ENCODE assay signal across 26 cellular contexts in the genomic region with DNA sequence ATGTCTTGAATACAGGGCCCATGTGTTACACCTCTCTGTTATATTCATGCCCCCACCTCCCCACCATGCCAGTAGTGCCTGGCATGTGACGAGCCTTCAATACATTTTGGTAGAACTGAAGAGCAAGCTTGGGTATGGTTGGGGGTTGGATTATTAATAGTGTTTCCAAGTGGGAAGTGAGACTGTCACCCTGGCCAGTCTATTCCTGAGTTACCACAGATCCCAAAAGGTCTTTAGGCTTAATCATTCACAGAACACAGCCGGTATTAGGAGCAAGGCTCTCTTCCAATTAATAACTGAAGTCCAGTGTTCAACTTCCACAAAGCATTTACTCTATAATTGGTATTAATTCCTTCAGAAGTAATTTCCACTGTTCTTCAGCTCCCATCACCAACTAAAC.
A peak's percentile ranks its signal among the peaks of the same experiment; 100 is the strongest.
DNase-seq lines count a peak whose midpoint lies in the region; ATAC-seq and TF ChIP-seq lines count a peak whose summit lies in the region.
"Had no signal": no experiment of that assay in that cellular context is flagged by ENCODE, and none has a peak within 500 bp of the region (broad histone marks: within the 10 kb centered on the region; RNA-seq: fewer than 3 reads in every experiment).

No MANE protein-coding gene starts in this region.

- H3K27ac ChIP-seq in breast epithelium = no peak overlapping the region
- H3K27ac ChIP-seq in SJSA1 = peak overlapping the region; percentile 77
- peak overlapping the region; percentile 96 for H3K27ac ChIP-seq in mesodermal cell (ENCODE audit: low read depth, low read length, severe bottlenecking)
- H3K27ac ChIP-seq: foreskin keratinocyte, lower lobe of right lung, ovary, suprapubic skin had no signal

- H3K4me1 ChIP-seq in breast epithelium (no peaks in the 10 kb centered on the region), SJSA1 (replicated peaks) (peaks cover 41% of the 10 kb centered on the region), mesodermal cell (ENCODE audit: control insufficient read depth, insufficient read depth, low read length, poor library complexity, severe bottlenecking) (peaks cover 25% of the 10 kb centered on the region)
- H3K4me1 ChIP-seq: foreskin keratinocyte, lower lobe of right lung, suprapubic skin had no signal

- H3K36me3 Mint-ChIP-seq in MCF 10A (ENCODE audit: insufficient read depth, unreplicated experiment) = no peaks in the 10 kb centered on the region
- H3K36me3 Mint-ChIP-seq in activated T-cell treated with anti-CD3 and anti-CD28 coated beads, Interleukin-2, amount 50 U/mL, for 72 hours (ENCODE audit: insufficient read depth in 2 of 2) = no peaks in the 10 kb centered on the region
- H3K36me3 Mint-ChIP-seq: CD4-positive, CD25-positive, alpha-beta regulatory T cell had no signal

- CTCF ChIA-PET in MCF 10A (lab: Yijun Ruan, JAX) = no interaction called here

- H3K27ac Mint-ChIP-seq in MCF 10A (ENCODE audit: low read depth, unreplicated experiment) = peak overlapping the region; percentile 86
- no peak overlapping the region for H3K27ac Mint-ChIP-seq in activated T-cell treated with anti-CD3 and anti-CD28 coated beads, Interleukin-2, amount 50 U/mL, for 72 hours
- H3K27ac Mint-ChIP-seq: activated B cell treated with CpG ODN at 0.5 μM for 24 hours; activated CD4-positive, alpha-beta T cell treated with anti-CD3 and anti-CD28 coated beads, Interleukin-2, amount 10 ng/mL, durations not matched to agents 7 days and 5 days; CD4-positive, CD25-positive, alpha-beta regulatory T cell; T-helper 1 cell treated with Interleukin-12 subunit alpha and Interleukin-12 subunit beta and Interleukin-4 antibody, amounts not matched to agents 30 μg/mL and 1 μg/mL, for 36 hours had no signal

- TF ChIP-seq POLR2A in breast epithelium (IDR thresholded peaks at IDR 0.05) = no peak

- TSS peak; percentile 69 for BruUV-seq in MCF 10A (replicated peaks; lab: Mats Ljungman, UMichigan)

- H3K9me3 ChIP-seq in breast epithelium = no peaks in the 10 kb centered on the region
- no peaks in the 10 kb centered on the region for H3K9me3 ChIP-seq in SJSA1 (replicated peaks)
- no peaks in the 10 kb centered on the region for H3K9me3 ChIP-seq in mesodermal cell (ENCODE audit: control insufficient read depth, low read length)
- H3K9me3 ChIP-seq: heart left ventricle, lower lobe of right lung, ovary, suprapubic skin had no signal

- H3K27me3 ChIP-seq in breast epithelium (no peaks in the 10 kb centered on the region), SJSA1 (replicated peaks) (no peaks in the 10 kb centered on the region)
- H3K27me3 ChIP-seq: ovary had no signal

- no peak overlapping the region for H3K4me3 ChIP-seq in breast epithelium
- no peak overlapping the region for H3K4me3 ChIP-seq in SJSA1
- no peak overlapping the region for H3K4me3 ChIP-seq in mesodermal cell (ENCODE audit: extremely low read depth, insufficient read depth, low read length, poor library complexity, severe bottlenecking)
- H3K4me3 ChIP-seq: heart left ventricle, lower lobe of right lung, ovary, suprapubic skin had no signal

- no peak for DNase-seq in MCF 10A (ENCODE audit: unreplicated experiment)
- no peak for DNase-seq in breast epithelium (ENCODE audit: low spot score in 2 of 2)
- no peak for DNase-seq in SJSA1 (ENCODE audit: low read depth in 1 of 2, low spot score in 2 of 2)
- no peak for DNase-seq in activated T-cell treated with anti-CD3 and anti-CD28 coated beads, Interleukin-2, amount 50 U/mL, for 72 hours
- no peak for DNase-seq in hepatic stellate cell (ENCODE audit: low spot score)
- DNase-seq: 8988T; activated B cell treated with CpG ODN at 0.5 μM for 24 hours; activated CD4-positive, alpha-beta T cell treated with anti-CD3 and anti-CD28 coated beads, Interleukin-2, amount 10 ng/mL, durations not matched to agents 7 days and 5 days; activated naive CD4-positive, alpha-beta T cell; activated T-cell treated with anti-CD3 and anti-CD28 coated beads, Interleukin-2, amount 50 U/mL, for 48 hours; CD4-positive, CD25-positive, alpha-beta regulatory T cell; DND-41; foreskin keratinocyte; H7; lower lobe of right lung; NCI-H146; ovary; stimulated activated naive CD4-positive, alpha-beta T cell treated with Interleukin-2 at 50 U/mL for 16 hours had no signal

- no peak overlapping the region for H3K4me3 Mint-ChIP-seq in MCF 10A (ENCODE audit: unreplicated experiment)
- no peak overlapping the region for H3K4me3 Mint-ChIP-seq in activated T-cell treated with anti-CD3 and anti-CD28 coated beads, Interleukin-2, amount 50 U/mL, for 72 hours
- H3K4me3 Mint-ChIP-seq: activated B cell treated with CpG ODN at 0.5 μM for 24 hours; activated CD4-positive, alpha-beta T cell treated with anti-CD3 and anti-CD28 coated beads, Interleukin-2, amount 10 ng/mL, durations not matched to agents 7 days and 5 days; CD4-positive, CD25-positive, alpha-beta regulatory T cell; T-helper 1 cell treated with Interleukin-12 subunit alpha and Interleukin-12 subunit beta and Interleukin-4 antibody, amounts not matched to agents 30 μg/mL and 1 μg/mL, for 36 hours had no signal

- intact Hi-C loops in MCF 10A (cut with micrococcal nuclease) (loop anchor here (1.0 to 10.0 kb wide), 2 partner anchors 10 to 735 kb away; no protein-coding TSS in a partner anchor), breast epithelium (cut with DNase I; ENCODE audit: low total_unique reads) (no loop called here)

- no peak for TF ChIP-seq CTCF in MCF 10A (IDR thresholded peaks at IDR 0.05; ENCODE audit: unreplicated experiment)
- TF ChIP-seq CTCF in breast epithelium (IDR thresholded peaks at IDR 0.05) = no peak

- POLR2A ChIA-PET in MCF 10A (lab: Yijun Ruan, JAX) = no interaction called here

- 80% methylated on average over 1 of the region's 2 CpGs; no CpG with 5 or more reads in 1 of the 2 experiments for WGBS in mesodermal cell (ENCODE audit: insufficient coverage in 2 of 2), 2 experiments

- H3K36me3 ChIP-seq in breast epithelium (no peaks in the 10 kb centered on the region), SJSA1 (no peaks in the 10 kb centered on the region), mesodermal cell (ENCODE audit: control insufficient read depth, insufficient read depth, low read length) (no peaks in the 10 kb centered on the region)
- H3K36me3 ChIP-seq: heart left ventricle, lower lobe of right lung, ovary, suprapubic skin had no signal

- H3K4me1 Mint-ChIP-seq in MCF 10A (ENCODE audit: insufficient read depth, unreplicated experiment) = peaks cover 52% of the 10 kb centered on the region
- H3K4me1 Mint-ChIP-seq in activated T-cell treated with anti-CD3 and anti-CD28 coated beads, Interleukin-2, amount 50 U/mL, for 72 hours (ENCODE audit: low read depth) = no peaks in the 10 kb centered on the region
- H3K4me1 Mint-ChIP-seq: activated B cell treated with CpG ODN at 0.5 μM for 24 hours; activated CD4-positive, alpha-beta T cell treated with anti-CD3 and anti-CD28 coated beads, Interleukin-2, amount 10 ng/mL, durations not matched to agents 7 days and 5 days had no signal

- H3K9me3 Mint-ChIP-seq in MCF 10A (ENCODE audit: unreplicated experiment) = peaks cover 8% of the 10 kb centered on the region
- peaks cover 12 to 13% of the 10 kb centered on the region in 2 donors for H3K9me3 Mint-ChIP-seq in activated T-cell treated with anti-CD3 and anti-CD28 coated beads, Interleukin-2, amount 50 U/mL, for 72 hours
- H3K9me3 Mint-ChIP-seq: activated CD4-positive, alpha-beta T cell treated with anti-CD3 and anti-CD28 coated beads, Interleukin-2, amount 10 ng/mL, durations not matched to agents 7 days and 5 days; nephron had no signal

- ATAC-seq in GM18502 (IDR thresholded peaks at IDR 0.05; ENCODE audit: poor library complexity, unreplicated experiment) = no peak
- no peak for ATAC-seq in GM19351 (IDR thresholded peaks at IDR 0.05; ENCODE audit: unreplicated experiment)
- ATAC-seq in activated T-cell treated with anti-CD3 and anti-CD28 coated beads, Interleukin-2, amount 50 U/mL, for 72 hours (replicated peaks in 1 of 2) = no peak
- ATAC-seq: foreskin keratinocyte, HepG2 had no signal

- H3K27me3 Mint-ChIP-seq in MCF 10A (ENCODE audit: insufficient read depth, unreplicated experiment) = no peaks in the 10 kb centered on the region
- H3K27me3 Mint-ChIP-seq in activated T-cell treated with anti-CD3 and anti-CD28 coated beads, Interleukin-2, amount 50 U/mL, for 72 hours (ENCODE audit: low read depth) = no peaks in the 10 kb centered on the region
- H3K27me3 Mint-ChIP-seq: activated B cell treated with CpG ODN at 0.5 μM for 24 hours; activated CD4-positive, alpha-beta T cell treated with anti-CD3 and anti-CD28 coated beads, Interleukin-2, amount 10 ng/mL, durations not matched to agents 7 days and 5 days; CD4-positive, CD25-positive, alpha-beta regulatory T cell had no signal

Comparison
In these comparisons a context has a peak if more than half of its experiments do, and no peak if none do; other contexts are left out.
1. H3K27ac ChIP-seq: peak in SJSA1 (single experiment) and mesodermal cell (single experiment); none in breast epithelium (0 of 2).